In the genomic region with DNA sequence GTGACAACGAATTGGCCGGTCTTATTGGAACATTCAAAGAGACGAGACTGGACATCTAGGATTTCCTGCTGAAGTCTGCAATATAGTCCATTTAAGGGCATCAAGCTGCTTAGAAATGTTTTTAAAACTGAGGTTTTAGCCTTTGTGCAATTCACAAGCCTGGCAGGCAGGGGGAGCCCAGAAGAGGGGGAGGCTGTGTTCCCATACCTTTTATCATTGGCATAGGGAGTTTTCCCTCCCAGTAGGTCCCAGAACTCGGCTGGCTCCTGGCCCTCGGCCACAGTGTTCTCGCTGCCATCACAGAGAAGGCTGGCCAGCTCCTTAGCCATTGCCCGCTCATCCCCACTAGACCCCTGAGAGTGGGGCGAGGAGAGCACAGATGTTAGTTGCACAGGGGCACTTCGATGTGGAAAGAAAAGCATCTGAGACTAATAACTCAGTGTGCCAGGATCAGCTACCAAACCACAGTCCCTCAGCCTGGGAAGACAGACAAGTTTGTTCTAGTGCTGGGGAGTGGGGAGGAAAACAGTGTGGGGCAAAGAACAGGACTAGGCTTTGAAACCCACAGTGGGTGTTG, we compare ENCODE assay signal across 2 cellular contexts.
TF ChIP-seq lines count a peak whose summit lies in the region.

No MANE protein-coding gene starts in this region.

TF ChIP-seq in WTC11, 78 proteins besides CTCF, POLR2A, EP300 and RAD21:
- TF ChIP-seq RELA (CRISPR knock-in tag; IDR thresholded peaks at IDR 0.05; ENCODE audit: borderline replicate concordance), result no peak
- 0 out of 2 replicates have a peak, but pooled peaks have one; percentile 39 for TF ChIP-seq ZNF416 (CRISPR knock-in tag; IDR thresholded peaks at IDR 0.05)
- TF ChIP-seq JUN (CRISPR knock-in tag; IDR thresholded peaks at IDR 0.05), result no peak
- no peak for TF ChIP-seq ZNF263 (CRISPR knock-in tag; IDR thresholded peaks at IDR 0.05; ENCODE audit: low read depth)
- 0 out of 2 replicates have a peak, but pooled peaks have one; percentile 25 for TF ChIP-seq SP1 (CRISPR knock-in tag; conservative IDR thresholded peaks at IDR 0.05)

TF ChIP-seq in endothelial cell of umbilical vein, 7 proteins besides CTCF, POLR2A, EP300 and RAD21:
- TF ChIP-seq GATA2 (IDR thresholded peaks at IDR 0.05; ENCODE audit: insufficient read depth, insufficient read length, low read depth, low read length) (no peak), FOS (IDR thresholded peaks at IDR 0.05; ENCODE audit: borderline replicate concordance, insufficient read depth, low read length) (no peak), MYC (IDR thresholded peaks at IDR 0.05; ENCODE audit: low read depth, low read length) (no peak), POLR2AphosphoS5 (IDR thresholded peaks at IDR 0.05; ENCODE audit: insufficient read depth, low read depth, low read length) (no peak), EZH2 (IDR thresholded peaks at IDR 0.05; ENCODE audit: borderline replicate concordance, low read depth, low read length, severe bottlenecking) (no peak), JUN (IDR thresholded peaks at IDR 0.05; ENCODE audit: borderline replicate concordance, insufficient read depth, insufficient read length, low read depth) (no peak)
- TF ChIP-seq, protein P1, sequence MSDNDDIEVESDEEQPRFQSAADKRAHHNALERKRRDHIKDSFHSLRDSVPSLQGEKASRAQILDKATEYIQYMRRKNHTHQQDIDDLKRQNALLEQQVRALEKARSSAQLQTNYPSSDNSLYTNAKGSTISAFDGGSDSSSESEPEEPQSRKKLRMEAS (IDR thresholded peaks at IDR 0.05; ENCODE audit: insufficient read depth, insufficient read length), result no peak
